Comparison of ENCODE assay signal across 1 cellular context in the genomic region with DNA sequence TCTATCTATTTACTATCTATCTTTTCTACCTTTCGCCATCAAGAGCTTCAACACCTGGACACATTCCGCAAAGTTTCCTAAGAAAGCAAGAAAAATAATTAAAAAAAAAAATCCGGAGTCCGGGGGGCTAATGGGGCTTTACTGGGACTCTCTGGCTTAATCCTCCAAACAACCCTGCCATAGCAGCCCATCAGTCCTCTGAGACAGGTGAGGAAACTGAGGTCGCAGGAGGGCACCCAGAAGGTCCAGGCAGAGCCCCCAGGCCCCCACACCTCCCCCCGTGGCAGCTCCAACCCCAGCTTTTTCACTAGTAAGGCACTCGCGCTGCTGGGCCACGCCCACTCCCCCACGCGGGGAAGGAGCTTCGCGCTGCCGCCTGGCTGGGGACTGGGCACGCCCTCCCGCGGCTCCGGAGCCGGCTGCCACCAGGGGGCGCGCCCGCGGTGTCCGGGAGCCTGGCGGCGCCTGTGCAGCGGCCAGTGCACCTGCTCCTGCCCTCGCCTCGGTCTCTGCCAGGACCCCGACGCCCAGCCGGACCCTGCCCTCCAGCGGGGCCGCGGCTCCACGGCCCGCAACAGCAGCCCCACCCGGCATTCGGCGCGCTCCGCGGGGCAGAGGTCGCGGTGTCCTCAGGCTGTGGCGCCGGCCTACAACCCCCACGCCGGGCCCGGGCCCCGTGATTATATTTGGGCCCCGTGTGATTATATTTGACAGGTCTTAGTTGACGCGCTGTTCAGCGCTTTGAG.
TF ChIP-seq lines count a peak whose summit lies in the region.

No MANE protein-coding gene starts in this region.

TF ChIP-seq in K562, 482 proteins besides CTCF, POLR2A, EP300 and RAD21 (continued from another document and continues in another):
- TF ChIP-seq, protein P1, sequence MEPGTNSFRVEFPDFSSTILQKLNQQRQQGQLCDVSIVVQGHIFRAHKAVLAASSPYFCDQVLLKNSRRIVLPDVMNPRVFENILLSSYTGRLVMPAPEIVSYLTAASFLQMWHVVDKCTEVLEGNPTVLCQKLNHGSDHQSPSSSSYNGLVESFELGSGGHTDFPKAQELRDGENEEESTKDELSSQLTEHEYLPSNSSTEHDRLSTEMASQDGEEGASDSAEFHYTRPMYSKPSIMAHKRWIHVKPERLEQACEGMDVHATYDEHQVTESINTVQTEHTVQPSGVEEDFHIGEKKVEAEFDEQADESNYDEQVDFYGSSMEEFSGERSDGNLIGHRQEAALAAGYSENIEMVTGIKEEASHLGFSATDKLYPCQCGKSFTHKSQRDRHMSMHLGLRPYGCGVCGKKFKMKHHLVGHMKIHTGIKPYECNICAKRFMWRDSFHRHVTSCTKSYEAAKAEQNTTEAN (CRISPR knock-in tag; IDR thresholded peaks at IDR 0.05), result 0 out of 2 replicates have a peak, but pooled peaks have one; percentile 34
- TF ChIP-seq ZNF197 (CRISPR knock-in tag; IDR thresholded peaks at IDR 0.05; ENCODE audit: low read depth), result no peak
- TF ChIP-seq ZNF778 (CRISPR knock-in tag; IDR thresholded peaks at IDR 0.05), result no peak
- no peak for TF ChIP-seq BMI1 (IDR thresholded peaks at IDR 0.05; ENCODE audit: low read length)
- TF ChIP-seq, protein P2, sequence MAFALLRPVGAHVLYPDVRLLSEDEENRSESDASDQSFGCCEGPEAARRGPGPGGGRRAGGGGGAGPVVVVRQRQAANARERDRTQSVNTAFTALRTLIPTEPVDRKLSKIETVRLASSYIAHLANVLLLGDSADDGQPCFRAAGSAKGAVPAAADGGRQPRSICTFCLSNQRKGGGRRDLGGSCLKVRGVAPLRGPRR (CRISPR knock-in tag; IDR thresholded peaks at IDR 0.05), result no peak
- TF ChIP-seq, protein P3, sequence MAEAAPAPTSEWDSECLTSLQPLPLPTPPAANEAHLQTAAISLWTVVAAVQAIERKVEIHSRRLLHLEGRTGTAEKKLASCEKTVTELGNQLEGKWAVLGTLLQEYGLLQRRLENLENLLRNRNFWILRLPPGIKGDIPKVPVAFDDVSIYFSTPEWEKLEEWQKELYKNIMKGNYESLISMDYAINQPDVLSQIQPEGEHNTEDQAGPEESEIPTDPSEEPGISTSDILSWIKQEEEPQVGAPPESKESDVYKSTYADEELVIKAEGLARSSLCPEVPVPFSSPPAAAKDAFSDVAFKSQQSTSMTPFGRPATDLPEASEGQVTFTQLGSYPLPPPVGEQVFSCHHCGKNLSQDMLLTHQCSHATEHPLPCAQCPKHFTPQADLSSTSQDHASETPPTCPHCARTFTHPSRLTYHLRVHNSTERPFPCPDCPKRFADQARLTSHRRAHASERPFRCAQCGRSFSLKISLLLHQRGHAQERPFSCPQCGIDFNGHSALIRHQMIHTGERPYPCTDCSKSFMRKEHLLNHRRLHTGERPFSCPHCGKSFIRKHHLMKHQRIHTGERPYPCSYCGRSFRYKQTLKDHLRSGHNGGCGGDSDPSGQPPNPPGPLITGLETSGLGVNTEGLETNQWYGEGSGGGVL (CRISPR knock-in tag; IDR thresholded peaks at IDR 0.05), result no peak
- TF ChIP-seq BACH1 (tag; IDR thresholded peaks at IDR 0.05), result no peak
- no peak for TF ChIP-seq SMAD2 (IDR thresholded peaks at IDR 0.05; ENCODE audit: low read depth, low read length)
- TF ChIP-seq EWSR1 (IDR thresholded peaks at IDR 0.05; ENCODE audit: borderline replicate concordance, low read depth, partially characterized antibody), result no peak
- TF ChIP-seq, protein P4, sequence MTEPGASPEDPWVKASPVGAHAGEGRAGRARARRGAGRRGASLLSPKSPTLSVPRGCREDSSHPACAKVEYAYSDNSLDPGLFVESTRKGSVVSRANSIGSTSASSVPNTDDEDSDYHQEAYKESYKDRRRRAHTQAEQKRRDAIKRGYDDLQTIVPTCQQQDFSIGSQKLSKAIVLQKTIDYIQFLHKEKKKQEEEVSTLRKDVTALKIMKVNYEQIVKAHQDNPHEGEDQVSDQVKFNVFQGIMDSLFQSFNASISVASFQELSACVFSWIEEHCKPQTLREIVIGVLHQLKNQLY (CRISPR knock-in tag; conservative IDR thresholded peaks at IDR 0.05), result no peak
- no peak for TF ChIP-seq FOXK2 (conservative IDR thresholded peaks at IDR 0.05 in 1 of 2, IDR thresholded peaks at IDR 0.05 in 1 of 2; ENCODE audit: low read depth in 2 of 2)
- peak; percentile 23 for TF ChIP-seq ZFP36 (IDR thresholded peaks at IDR 0.05; ENCODE audit: low read depth, low read length, partially characterized antibody)
- TF ChIP-seq, protein P5, sequence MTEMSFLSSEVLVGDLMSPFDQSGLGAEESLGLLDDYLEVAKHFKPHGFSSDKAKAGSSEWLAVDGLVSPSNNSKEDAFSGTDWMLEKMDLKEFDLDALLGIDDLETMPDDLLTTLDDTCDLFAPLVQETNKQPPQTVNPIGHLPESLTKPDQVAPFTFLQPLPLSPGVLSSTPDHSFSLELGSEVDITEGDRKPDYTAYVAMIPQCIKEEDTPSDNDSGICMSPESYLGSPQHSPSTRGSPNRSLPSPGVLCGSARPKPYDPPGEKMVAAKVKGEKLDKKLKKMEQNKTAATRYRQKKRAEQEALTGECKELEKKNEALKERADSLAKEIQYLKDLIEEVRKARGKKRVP (CRISPR knock-in tag; IDR thresholded peaks at IDR 0.05), result no peak
- peak; percentile 71; the same call in 1 of the 2 replicates for TF ChIP-seq XRCC5 (IDR thresholded peaks at IDR 0.05; ENCODE audit: low read depth, low read length)
- TF ChIP-seq KLF6 (CRISPR knock-in tag; IDR thresholded peaks at IDR 0.05; ENCODE audit: borderline replicate concordance), result no peak
- TF ChIP-seq ZNF143 (CRISPR knock-in tag; IDR thresholded peaks at IDR 0.05), result no peak
- no peak for TF ChIP-seq CEBPB (tag; IDR thresholded peaks at IDR 0.05)
- TF ChIP-seq NCOA4 (IDR thresholded peaks at IDR 0.05; ENCODE audit: partially characterized antibody), result no peak
- TF ChIP-seq ZNF586 (CRISPR knock-in tag; conservative IDR thresholded peaks at IDR 0.05), result no peak
- TF ChIP-seq SMAD4 (CRISPR knock-in tag; conservative IDR thresholded peaks at IDR 0.05), result peak; percentile 75
- no peak for TF ChIP-seq RFX1 (IDR thresholded peaks at IDR 0.05)
- no peak for TF ChIP-seq ZNF121 (CRISPR knock-in tag; conservative IDR thresholded peaks at IDR 0.05)
- no peak for TF ChIP-seq ADNP (tag; IDR thresholded peaks at IDR 0.05)
- no peak for TF ChIP-seq CBX1 (IDR thresholded peaks at IDR 0.05; ENCODE audit: low read depth)
- TF ChIP-seq ZNF77 (CRISPR knock-in tag; IDR thresholded peaks at IDR 0.05), result no peak
- peak; percentile 49; the same call in 1 of the 2 replicates for TF ChIP-seq TARDBP (IDR thresholded peaks at IDR 0.05)
- TF ChIP-seq, protein P6, sequence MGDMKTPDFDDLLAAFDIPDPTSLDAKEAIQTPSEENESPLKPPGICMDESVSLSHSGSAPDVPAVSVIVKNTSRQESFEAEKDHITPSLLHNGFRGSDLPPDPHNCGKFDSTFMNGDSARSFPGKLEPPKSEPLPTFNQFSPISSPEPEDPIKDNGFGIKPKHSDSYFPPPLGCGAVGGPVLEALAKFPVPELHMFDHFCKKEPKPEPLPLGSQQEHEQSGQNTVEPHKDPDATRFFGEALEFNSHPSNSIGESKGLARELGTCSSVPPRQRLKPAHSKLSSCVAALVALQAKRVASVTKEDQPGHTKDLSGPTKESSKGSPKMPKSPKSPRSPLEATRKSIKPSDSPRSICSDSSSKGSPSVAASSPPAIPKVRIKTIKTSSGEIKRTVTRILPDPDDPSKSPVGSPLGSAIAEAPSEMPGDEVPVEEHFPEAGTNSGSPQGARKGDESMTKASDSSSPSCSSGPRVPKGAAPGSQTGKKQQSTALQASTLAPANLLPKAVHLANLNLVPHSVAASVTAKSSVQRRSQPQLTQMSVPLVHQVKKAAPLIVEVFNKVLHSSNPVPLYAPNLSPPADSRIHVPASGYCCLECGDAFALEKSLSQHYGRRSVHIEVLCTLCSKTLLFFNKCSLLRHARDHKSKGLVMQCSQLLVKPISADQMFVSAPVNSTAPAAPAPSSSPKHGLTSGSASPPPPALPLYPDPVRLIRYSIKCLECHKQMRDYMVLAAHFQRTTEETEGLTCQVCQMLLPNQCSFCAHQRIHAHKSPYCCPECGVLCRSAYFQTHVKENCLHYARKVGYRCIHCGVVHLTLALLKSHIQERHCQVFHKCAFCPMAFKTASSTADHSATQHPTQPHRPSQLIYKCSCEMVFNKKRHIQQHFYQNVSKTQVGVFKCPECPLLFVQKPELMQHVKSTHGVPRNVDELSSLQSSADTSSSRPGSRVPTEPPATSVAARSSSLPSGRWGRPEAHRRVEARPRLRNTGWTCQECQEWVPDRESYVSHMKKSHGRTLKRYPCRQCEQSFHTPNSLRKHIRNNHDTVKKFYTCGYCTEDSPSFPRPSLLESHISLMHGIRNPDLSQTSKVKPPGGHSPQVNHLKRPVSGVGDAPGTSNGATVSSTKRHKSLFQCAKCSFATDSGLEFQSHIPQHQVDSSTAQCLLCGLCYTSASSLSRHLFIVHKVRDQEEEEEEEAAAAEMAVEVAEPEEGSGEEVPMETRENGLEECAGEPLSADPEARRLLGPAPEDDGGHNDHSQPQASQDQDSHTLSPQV (IDR thresholded peaks at IDR 0.05), result no peak
- TF ChIP-seq U2AF2 (optimal IDR thresholded peaks at IDR 0.05; ENCODE audit: low read depth, low read length), result no peak
- TF ChIP-seq, protein P7, sequence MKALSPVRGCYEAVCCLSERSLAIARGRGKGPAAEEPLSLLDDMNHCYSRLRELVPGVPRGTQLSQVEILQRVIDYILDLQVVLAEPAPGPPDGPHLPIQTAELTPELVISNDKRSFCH (CRISPR knock-in tag; IDR thresholded peaks at IDR 0.05), result no peak
- TF ChIP-seq, protein P7 (tag; IDR thresholded peaks at IDR 0.05), result no peak
- TF ChIP-seq, protein P8, sequence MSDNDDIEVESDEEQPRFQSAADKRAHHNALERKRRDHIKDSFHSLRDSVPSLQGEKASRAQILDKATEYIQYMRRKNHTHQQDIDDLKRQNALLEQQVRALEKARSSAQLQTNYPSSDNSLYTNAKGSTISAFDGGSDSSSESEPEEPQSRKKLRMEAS (CRISPR knock-in tag; IDR thresholded peaks at IDR 0.05), result peak; percentile 55; the same call in 1 of the 2 replicates
- TF ChIP-seq, protein P9, sequence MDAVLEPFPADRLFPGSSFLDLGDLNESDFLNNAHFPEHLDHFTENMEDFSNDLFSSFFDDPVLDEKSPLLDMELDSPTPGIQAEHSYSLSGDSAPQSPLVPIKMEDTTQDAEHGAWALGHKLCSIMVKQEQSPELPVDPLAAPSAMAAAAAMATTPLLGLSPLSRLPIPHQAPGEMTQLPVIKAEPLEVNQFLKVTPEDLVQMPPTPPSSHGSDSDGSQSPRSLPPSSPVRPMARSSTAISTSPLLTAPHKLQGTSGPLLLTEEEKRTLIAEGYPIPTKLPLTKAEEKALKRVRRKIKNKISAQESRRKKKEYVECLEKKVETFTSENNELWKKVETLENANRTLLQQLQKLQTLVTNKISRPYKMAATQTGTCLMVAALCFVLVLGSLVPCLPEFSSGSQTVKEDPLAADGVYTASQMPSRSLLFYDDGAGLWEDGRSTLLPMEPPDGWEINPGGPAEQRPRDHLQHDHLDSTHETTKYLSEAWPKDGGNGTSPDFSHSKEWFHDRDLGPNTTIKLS (IDR thresholded peaks at IDR 0.05; ENCODE audit: borderline replicate concordance, low read depth), result no peak
- TF ChIP-seq ZZZ3 (IDR thresholded peaks at IDR 0.05), result no peak
- TF ChIP-seq PRMT5 (CRISPR knock-in tag; IDR thresholded peaks at IDR 0.05), result no peak
- TF ChIP-seq, protein P10, sequence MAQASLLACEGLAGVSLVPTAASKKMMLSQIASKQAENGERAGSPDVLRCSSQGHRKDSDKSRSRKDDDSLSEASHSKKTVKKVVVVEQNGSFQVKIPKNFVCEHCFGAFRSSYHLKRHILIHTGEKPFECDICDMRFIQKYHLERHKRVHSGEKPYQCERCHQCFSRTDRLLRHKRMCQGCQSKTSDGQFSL (CRISPR knock-in tag; IDR thresholded peaks at IDR 0.05), result 0 out of 2 replicates have a peak, but pooled peaks have one; percentile 43
- TF ChIP-seq, protein P10 (tag; IDR thresholded peaks at IDR 0.05), result no peak
- TF ChIP-seq, protein P11, sequence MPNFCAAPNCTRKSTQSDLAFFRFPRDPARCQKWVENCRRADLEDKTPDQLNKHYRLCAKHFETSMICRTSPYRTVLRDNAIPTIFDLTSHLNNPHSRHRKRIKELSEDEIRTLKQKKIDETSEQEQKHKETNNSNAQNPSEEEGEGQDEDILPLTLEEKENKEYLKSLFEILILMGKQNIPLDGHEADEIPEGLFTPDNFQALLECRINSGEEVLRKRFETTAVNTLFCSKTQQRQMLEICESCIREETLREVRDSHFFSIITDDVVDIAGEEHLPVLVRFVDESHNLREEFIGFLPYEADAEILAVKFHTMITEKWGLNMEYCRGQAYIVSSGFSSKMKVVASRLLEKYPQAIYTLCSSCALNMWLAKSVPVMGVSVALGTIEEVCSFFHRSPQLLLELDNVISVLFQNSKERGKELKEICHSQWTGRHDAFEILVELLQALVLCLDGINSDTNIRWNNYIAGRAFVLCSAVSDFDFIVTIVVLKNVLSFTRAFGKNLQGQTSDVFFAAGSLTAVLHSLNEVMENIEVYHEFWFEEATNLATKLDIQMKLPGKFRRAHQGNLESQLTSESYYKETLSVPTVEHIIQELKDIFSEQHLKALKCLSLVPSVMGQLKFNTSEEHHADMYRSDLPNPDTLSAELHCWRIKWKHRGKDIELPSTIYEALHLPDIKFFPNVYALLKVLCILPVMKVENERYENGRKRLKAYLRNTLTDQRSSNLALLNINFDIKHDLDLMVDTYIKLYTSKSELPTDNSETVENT (CRISPR knock-in tag; IDR thresholded peaks at IDR 0.05), result no peak
- TF ChIP-seq THRAP3 (IDR thresholded peaks at IDR 0.05; ENCODE audit: borderline replicate concordance), result no peak
- no peak for TF ChIP-seq EHMT2 (IDR thresholded peaks at IDR 0.05)
- TF ChIP-seq, protein P12, sequence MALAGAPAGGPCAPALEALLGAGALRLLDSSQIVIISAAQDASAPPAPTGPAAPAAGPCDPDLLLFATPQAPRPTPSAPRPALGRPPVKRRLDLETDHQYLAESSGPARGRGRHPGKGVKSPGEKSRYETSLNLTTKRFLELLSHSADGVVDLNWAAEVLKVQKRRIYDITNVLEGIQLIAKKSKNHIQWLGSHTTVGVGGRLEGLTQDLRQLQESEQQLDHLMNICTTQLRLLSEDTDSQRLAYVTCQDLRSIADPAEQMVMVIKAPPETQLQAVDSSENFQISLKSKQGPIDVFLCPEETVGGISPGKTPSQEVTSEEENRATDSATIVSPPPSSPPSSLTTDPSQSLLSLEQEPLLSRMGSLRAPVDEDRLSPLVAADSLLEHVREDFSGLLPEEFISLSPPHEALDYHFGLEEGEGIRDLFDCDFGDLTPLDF (CRISPR knock-in tag; IDR thresholded peaks at IDR 0.05), result peak; percentile 64; the same call in 1 of the 2 replicates
- peak; percentile 78 for TF ChIP-seq CXXC5 (CRISPR knock-in tag; IDR thresholded peaks at IDR 0.05)
